Comparison of ENCODE assay signal across 19 cellular contexts in genomic region chr3:178291555-178291954, GRCh38.
"Had no signal": no experiment of that assay in that cellular context is flagged by ENCODE, and none has a peak within 500 bp of the region (broad histone marks: within the 10 kb centered on the region; RNA-seq: fewer than 3 reads in every experiment).

No MANE protein-coding gene starts in this region.

- H3K27ac ChIP-seq: brain microvascular endothelial cell, lower lobe of right lung, thoracic aorta, upper lobe of left lung had no signal

- H3K27ac Mint-ChIP-seq: activated CD4-positive, alpha-beta T cell treated with anti-CD3 and anti-CD28 coated beads, Interleukin-2, amount 10 ng/mL, durations not matched to agents 7 days and 5 days; activated CD8-positive, alpha-beta T cell treated with anti-CD3 and anti-CD28 coated beads, Interleukin-2, amount 10 ng/mL, durations not matched to agents 7 days and 5 days; activated T-cell treated with anti-CD3 and anti-CD28 coated beads, Interleukin-2, amount 50 U/mL, for 24 hours; activated T-helper 2 cell treated with anti-CD3 and anti-CD28 coated beads, Interferon-gamma antibody, Interleukin-2, Interleukin-4, amounts not matched to agents 10 μg/mL and 5 μg/mL and 100 μg/mL, durations not matched to agents 14 hours and 24 hours and 36 hours; stimulated activated effector memory CD8-positive, alpha-beta T cell treated with anti-CD3 and anti-CD28 coated beads, Interleukin-12 subunit alpha, Interleukin-12 subunit beta, amount 100 ng/mL, for 72 hours had no signal

- H3K4me3 ChIP-seq: lower lobe of right lung, thoracic aorta, upper lobe of left lung had no signal

- DNase-seq: activated CD4-positive, alpha-beta T cell treated with anti-CD3 and anti-CD28 coated beads, Interleukin-2, amount 10 ng/mL, durations not matched to agents 7 days and 5 days; activated CD8-positive, alpha-beta T cell treated with anti-CD3 and anti-CD28 coated beads, Interleukin-2, amount 10 ng/mL, durations not matched to agents 7 days and 5 days; activated naive CD4-positive, alpha-beta T cell treated with Interleukin-2 at 50 U/mL for 16 hours; activated T-cell treated with anti-CD3 and anti-CD28 coated beads, Interleukin-2, amount 50 U/mL, for 24 hours; anterior cingulate cortex; brain microvascular endothelial cell; hippocampal formation; left colon; lower lobe of right lung; midbrain; stimulated activated CD4-positive, alpha-beta T cell treated with anti-CD3 and anti-CD28 coated beads, Interleukin-4, amount 100 ng/mL, for 24 hours; T-helper 1 cell; T-helper 9 cell; upper lobe of left lung had no signal

- H3K27me3 Mint-ChIP-seq: activated CD4-positive, alpha-beta T cell treated with anti-CD3 and anti-CD28 coated beads, Interleukin-2, amount 10 ng/mL, durations not matched to agents 7 days and 5 days; activated T-cell treated with anti-CD3 and anti-CD28 coated beads, Interleukin-2, amount 50 U/mL, for 24 hours had no signal

- H3K36me3 ChIP-seq: brain microvascular endothelial cell, lower lobe of right lung, thoracic aorta, upper lobe of left lung had no signal

- ATAC-seq: activated CD8-positive, alpha-beta T cell treated with anti-CD3 and anti-CD28 coated beads, Interleukin-2, amount 10 ng/mL, durations not matched to agents 7 days and 5 days; left colon; lower lobe of right lung; sciatic nerve; stimulated activated effector memory CD8-positive, alpha-beta T cell treated with anti-CD3 and anti-CD28 coated beads, Interleukin-12 subunit alpha, Interleukin-12 subunit beta, amount 100 ng/mL, for 72 hours had no signal

- H3K4me1 ChIP-seq: lower lobe of right lung, upper lobe of left lung had no signal

- H3K4me3 Mint-ChIP-seq: activated CD4-positive, alpha-beta T cell treated with anti-CD3 and anti-CD28 coated beads, Interleukin-2, amount 10 ng/mL, durations not matched to agents 7 days and 5 days; activated CD8-positive, alpha-beta T cell treated with anti-CD3 and anti-CD28 coated beads, Interleukin-2, amount 10 ng/mL, durations not matched to agents 7 days and 5 days; activated T-cell treated with anti-CD3 and anti-CD28 coated beads, Interleukin-2, amount 50 U/mL, for 24 hours; stimulated activated effector memory CD8-positive, alpha-beta T cell treated with anti-CD3 and anti-CD28 coated beads, Interleukin-12 subunit alpha, Interleukin-12 subunit beta, amount 100 ng/mL, for 72 hours had no signal

- FAIRE-seq: islet of Langerhans had no signal

- H3K9me3 ChIP-seq: lower lobe of right lung, thoracic aorta, upper lobe of left lung had no signal

- H3K4me1 Mint-ChIP-seq: activated CD4-positive, alpha-beta T cell treated with anti-CD3 and anti-CD28 coated beads, Interleukin-2, amount 10 ng/mL, durations not matched to agents 7 days and 5 days; stimulated activated effector memory CD8-positive, alpha-beta T cell treated with anti-CD3 and anti-CD28 coated beads, Interleukin-12 subunit alpha, Interleukin-12 subunit beta, amount 100 ng/mL, for 72 hours had no signal

- H3K27me3 ChIP-seq: brain microvascular endothelial cell, upper lobe of left lung had no signal

- H3K36me3 Mint-ChIP-seq: stimulated activated effector memory CD8-positive, alpha-beta T cell treated with anti-CD3 and anti-CD28 coated beads, Interleukin-12 subunit alpha, Interleukin-12 subunit beta, amount 100 ng/mL, for 72 hours had no signal

- H3K9me3 Mint-ChIP-seq: activated T-helper 2 cell treated with anti-CD3 and anti-CD28 coated beads, Interferon-gamma antibody, Interleukin-2, Interleukin-4, amounts not matched to agents 10 μg/mL and 5 μg/mL and 100 μg/mL, durations not matched to agents 14 hours and 24 hours and 36 hours had no signal
